ENCODE assay signal across 1 cellular context in the genomic region with DNA sequence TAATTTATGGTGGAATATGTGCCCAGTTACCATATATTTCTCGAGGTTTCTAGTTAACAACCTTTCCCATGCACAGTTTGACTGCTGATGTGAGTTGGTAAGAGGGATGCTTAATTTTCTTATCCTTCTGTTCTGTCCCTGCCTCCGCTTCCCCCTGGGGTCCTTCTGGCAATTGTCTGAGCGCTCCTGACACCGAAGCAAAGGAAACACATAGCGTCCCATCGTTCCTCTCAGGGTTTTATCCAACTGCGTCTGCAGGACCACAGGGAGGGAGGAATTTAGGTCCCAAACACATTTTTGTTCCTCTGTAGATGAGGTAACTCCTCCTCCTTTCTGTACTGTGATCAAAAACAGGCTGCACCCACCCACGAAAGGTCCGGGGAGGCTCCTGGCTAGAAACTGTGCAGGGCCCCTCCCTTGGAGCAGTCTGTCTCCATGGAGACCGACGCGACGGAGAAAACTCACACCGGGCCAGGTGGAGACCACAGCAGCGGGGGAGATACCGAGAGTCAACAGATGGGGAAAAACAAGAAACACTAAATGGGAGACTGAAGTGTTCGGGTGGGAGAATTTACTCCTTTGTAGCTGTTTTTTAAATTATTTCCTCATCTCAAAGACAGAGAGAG.
TF ChIP-seq lines count a peak whose summit lies in the region.

No MANE protein-coding gene starts in this region.

TF ChIP-seq in HEK293, 187 proteins besides CTCF, POLR2A, EP300 and RAD21 (continued from another document):
- no peak for TF ChIP-seq ZNF510 (tag by site-specific recombination; IDR thresholded peaks at IDR 0.05; ENCODE audit: insufficient replicate concordance)
- TF ChIP-seq, protein P1, sequence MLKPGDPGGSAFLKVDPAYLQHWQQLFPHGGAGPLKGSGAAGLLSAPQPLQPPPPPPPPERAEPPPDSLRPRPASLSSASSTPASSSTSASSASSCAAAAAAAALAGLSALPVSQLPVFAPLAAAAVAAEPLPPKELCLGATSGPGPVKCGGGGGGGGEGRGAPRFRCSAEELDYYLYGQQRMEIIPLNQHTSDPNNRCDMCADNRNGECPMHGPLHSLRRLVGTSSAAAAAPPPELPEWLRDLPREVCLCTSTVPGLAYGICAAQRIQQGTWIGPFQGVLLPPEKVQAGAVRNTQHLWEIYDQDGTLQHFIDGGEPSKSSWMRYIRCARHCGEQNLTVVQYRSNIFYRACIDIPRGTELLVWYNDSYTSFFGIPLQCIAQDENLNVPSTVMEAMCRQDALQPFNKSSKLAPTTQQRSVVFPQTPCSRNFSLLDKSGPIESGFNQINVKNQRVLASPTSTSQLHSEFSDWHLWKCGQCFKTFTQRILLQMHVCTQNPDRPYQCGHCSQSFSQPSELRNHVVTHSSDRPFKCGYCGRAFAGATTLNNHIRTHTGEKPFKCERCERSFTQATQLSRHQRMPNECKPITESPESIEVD (tag by site-specific recombination; IDR thresholded peaks at IDR 0.05) = no peak
- no peak for TF ChIP-seq ZNF777 (tag by site-specific recombination; IDR thresholded peaks at IDR 0.05; ENCODE audit: borderline replicate concordance)
- TF ChIP-seq, protein P2, sequence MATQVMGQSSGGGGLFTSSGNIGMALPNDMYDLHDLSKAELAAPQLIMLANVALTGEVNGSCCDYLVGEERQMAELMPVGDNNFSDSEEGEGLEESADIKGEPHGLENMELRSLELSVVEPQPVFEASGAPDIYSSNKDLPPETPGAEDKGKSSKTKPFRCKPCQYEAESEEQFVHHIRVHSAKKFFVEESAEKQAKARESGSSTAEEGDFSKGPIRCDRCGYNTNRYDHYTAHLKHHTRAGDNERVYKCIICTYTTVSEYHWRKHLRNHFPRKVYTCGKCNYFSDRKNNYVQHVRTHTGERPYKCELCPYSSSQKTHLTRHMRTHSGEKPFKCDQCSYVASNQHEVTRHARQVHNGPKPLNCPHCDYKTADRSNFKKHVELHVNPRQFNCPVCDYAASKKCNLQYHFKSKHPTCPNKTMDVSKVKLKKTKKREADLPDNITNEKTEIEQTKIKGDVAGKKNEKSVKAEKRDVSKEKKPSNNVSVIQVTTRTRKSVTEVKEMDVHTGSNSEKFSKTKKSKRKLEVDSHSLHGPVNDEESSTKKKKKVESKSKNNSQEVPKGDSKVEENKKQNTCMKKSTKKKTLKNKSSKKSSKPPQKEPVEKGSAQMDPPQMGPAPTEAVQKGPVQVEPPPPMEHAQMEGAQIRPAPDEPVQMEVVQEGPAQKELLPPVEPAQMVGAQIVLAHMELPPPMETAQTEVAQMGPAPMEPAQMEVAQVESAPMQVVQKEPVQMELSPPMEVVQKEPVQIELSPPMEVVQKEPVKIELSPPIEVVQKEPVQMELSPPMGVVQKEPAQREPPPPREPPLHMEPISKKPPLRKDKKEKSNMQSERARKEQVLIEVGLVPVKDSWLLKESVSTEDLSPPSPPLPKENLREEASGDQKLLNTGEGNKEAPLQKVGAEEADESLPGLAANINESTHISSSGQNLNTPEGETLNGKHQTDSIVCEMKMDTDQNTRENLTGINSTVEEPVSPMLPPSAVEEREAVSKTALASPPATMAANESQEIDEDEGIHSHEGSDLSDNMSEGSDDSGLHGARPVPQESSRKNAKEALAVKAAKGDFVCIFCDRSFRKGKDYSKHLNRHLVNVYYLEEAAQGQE (tag by site-specific recombination; IDR thresholded peaks at IDR 0.05) = no peak
- TF ChIP-seq ZNF248 (tag by site-specific recombination; IDR thresholded peaks at IDR 0.05) = no peak
